Comparison of ENCODE assay signal across 25 cellular contexts in genomic region chr12:43316506-43316905, GRCh38.
"Had no signal": no experiment of that assay in that cellular context is flagged by ENCODE, and none has a peak within 500 bp of the region (broad histone marks: within the 10 kb centered on the region; RNA-seq: fewer than 3 reads in every experiment).

No MANE protein-coding gene starts in this region.

- DNase-seq: activated CD8-positive, alpha-beta memory T cell treated with anti-CD3 and anti-CD28 coated beads for 24 hours; activated CD8-positive, alpha-beta memory T cell treated with anti-CD3 and anti-CD28 coated beads, Interleukin-2, amount 50 U/mL, for 4 hours; activated naive CD8-positive, alpha-beta T cell treated with anti-CD3 and anti-CD28 coated beads for 36 hours; activated T-cell treated with anti-CD3 and anti-CD28 coated beads, Interleukin-2, amount 50 U/mL, for 24 hours; amygdala; body of pancreas; caudate nucleus; effector memory CD8-positive, alpha-beta T cell; gastrocnemius medialis; hypothalamus; islet precursor cell; left cardiac atrium; occipital lobe; spleen; stimulated activated CD4-positive, alpha-beta T cell treated with anti-CD3 and anti-CD28 coated beads, Interleukin-4, amount 100 ng/mL, for 1 hour; stimulated activated naive CD4-positive, alpha-beta T cell treated with Interleukin-2 at 50 U/mL for 16 hours; T1000; upper lobe of right lung had no signal

- ATAC-seq: activated T-helper 17 cell treated with anti-CD3 and anti-CD28 coated beads, Interleukin-2, amount 50 U/mL, for 72 hours; body of pancreas; effector memory CD8-positive, alpha-beta T cell; esophagus mucosa; gastrocnemius medialis; left cardiac atrium; sciatic nerve; upper lobe of right lung; WTC11 had no signal

- H3K27me3 Mint-ChIP-seq: activated naive CD8-positive, alpha-beta T cell treated with anti-CD3 and anti-CD28 coated beads for 36 hours; activated T-cell treated with anti-CD3 and anti-CD28 coated beads, Interleukin-2, amount 50 U/mL, for 24 hours; activated T-helper 17 cell treated with anti-CD3 and anti-CD28 coated beads, Interleukin-2, amount 50 U/mL, for 72 hours; effector memory CD8-positive, alpha-beta T cell had no signal

- FAIRE-seq: colon, endothelial cell of umbilical vein had no signal

- H3K4me3 ChIP-seq: body of pancreas, gastrocnemius medialis, spleen, upper lobe of right lung had no signal

- H3K36me3 Mint-ChIP-seq: activated naive CD8-positive, alpha-beta T cell treated with anti-CD3 and anti-CD28 coated beads for 36 hours; WTC11 had no signal

- H3K9me3 ChIP-seq: body of pancreas, gastrocnemius medialis, spleen, upper lobe of right lung had no signal

- H3K9me3 Mint-ChIP-seq: activated naive CD8-positive, alpha-beta T cell treated with anti-CD3 and anti-CD28 coated beads for 36 hours; activated T-cell treated with anti-CD3 and anti-CD28 coated beads, Interleukin-2, amount 50 U/mL, for 24 hours; activated T-helper 17 cell treated with anti-CD3 and anti-CD28 coated beads, Interleukin-2, amount 50 U/mL, for 72 hours; neural crest cell; WTC11 had no signal

- H3K4me3 Mint-ChIP-seq: activated naive CD8-positive, alpha-beta T cell treated with anti-CD3 and anti-CD28 coated beads for 36 hours; activated T-cell treated with anti-CD3 and anti-CD28 coated beads, Interleukin-2, amount 50 U/mL, for 24 hours; activated T-helper 17 cell treated with anti-CD3 and anti-CD28 coated beads, Interleukin-2, amount 50 U/mL, for 72 hours; effector memory CD8-positive, alpha-beta T cell; neural crest cell; WTC11 had no signal

- H3K4me1 ChIP-seq: body of pancreas, gastrocnemius medialis, spleen, upper lobe of right lung had no signal

- H3K36me3 ChIP-seq: gastrocnemius medialis, spleen, upper lobe of right lung had no signal

- H3K4me1 Mint-ChIP-seq: activated naive CD8-positive, alpha-beta T cell treated with anti-CD3 and anti-CD28 coated beads for 36 hours; activated T-helper 17 cell treated with anti-CD3 and anti-CD28 coated beads, Interleukin-2, amount 50 U/mL, for 72 hours; neural crest cell; WTC11 had no signal

- H3K27me3 ChIP-seq: body of pancreas, gastrocnemius medialis, spleen, upper lobe of right lung had no signal

- H3K27ac Mint-ChIP-seq: activated naive CD8-positive, alpha-beta T cell treated with anti-CD3 and anti-CD28 coated beads for 36 hours; activated T-cell treated with anti-CD3 and anti-CD28 coated beads, Interleukin-2, amount 50 U/mL, for 24 hours; activated T-helper 17 cell treated with anti-CD3 and anti-CD28 coated beads, Interleukin-2, amount 50 U/mL, for 72 hours; effector memory CD8-positive, alpha-beta T cell; WTC11 had no signal

- H3K27ac ChIP-seq: body of pancreas, gastrocnemius medialis, spleen, upper lobe of right lung had no signal
